1 cellular context compared by ENCODE assay signal in the genomic region with DNA sequence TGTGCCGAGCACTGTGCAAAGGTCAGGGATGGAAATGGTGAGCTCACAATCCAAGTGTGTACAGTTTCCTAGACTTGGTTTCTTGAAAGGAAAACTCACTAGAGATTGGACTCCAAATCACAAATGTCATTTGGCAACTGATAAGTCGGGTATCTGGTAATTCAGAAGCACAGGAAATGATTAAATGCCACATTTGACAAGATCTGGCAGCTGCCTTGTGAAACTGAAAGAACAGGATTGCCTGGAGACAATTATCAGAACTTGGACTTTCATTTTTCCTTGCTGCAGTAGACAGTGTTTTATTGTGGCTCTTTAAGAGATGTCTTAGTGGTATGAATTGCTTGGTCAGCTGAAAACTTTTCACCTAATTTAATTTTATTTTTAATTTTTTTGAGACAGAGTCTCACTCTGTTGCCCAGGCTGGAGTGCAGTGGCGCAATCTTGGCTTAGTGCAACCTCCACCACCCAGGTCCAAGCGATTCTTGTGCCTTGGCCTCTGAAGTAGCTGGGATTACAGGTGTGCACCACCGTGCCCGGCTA.
TF ChIP-seq lines count a peak whose summit lies in the region.

No MANE protein-coding gene starts in this region.

TF ChIP-seq in HCT116, 20 proteins besides CTCF, POLR2A, EP300 and RAD21:
- TF ChIP-seq, protein P1, sequence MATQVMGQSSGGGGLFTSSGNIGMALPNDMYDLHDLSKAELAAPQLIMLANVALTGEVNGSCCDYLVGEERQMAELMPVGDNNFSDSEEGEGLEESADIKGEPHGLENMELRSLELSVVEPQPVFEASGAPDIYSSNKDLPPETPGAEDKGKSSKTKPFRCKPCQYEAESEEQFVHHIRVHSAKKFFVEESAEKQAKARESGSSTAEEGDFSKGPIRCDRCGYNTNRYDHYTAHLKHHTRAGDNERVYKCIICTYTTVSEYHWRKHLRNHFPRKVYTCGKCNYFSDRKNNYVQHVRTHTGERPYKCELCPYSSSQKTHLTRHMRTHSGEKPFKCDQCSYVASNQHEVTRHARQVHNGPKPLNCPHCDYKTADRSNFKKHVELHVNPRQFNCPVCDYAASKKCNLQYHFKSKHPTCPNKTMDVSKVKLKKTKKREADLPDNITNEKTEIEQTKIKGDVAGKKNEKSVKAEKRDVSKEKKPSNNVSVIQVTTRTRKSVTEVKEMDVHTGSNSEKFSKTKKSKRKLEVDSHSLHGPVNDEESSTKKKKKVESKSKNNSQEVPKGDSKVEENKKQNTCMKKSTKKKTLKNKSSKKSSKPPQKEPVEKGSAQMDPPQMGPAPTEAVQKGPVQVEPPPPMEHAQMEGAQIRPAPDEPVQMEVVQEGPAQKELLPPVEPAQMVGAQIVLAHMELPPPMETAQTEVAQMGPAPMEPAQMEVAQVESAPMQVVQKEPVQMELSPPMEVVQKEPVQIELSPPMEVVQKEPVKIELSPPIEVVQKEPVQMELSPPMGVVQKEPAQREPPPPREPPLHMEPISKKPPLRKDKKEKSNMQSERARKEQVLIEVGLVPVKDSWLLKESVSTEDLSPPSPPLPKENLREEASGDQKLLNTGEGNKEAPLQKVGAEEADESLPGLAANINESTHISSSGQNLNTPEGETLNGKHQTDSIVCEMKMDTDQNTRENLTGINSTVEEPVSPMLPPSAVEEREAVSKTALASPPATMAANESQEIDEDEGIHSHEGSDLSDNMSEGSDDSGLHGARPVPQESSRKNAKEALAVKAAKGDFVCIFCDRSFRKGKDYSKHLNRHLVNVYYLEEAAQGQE (IDR thresholded peaks at IDR 0.05; ENCODE audit: low read depth) = no peak
- TF ChIP-seq ZFX (IDR thresholded peaks at IDR 0.05) (no peak), EZH2phosphoT487 (IDR thresholded peaks at IDR 0.05; ENCODE audit: borderline replicate concordance) (no peak), JUND (IDR thresholded peaks at IDR 0.05) (no peak), ZBTB33 (IDR thresholded peaks at IDR 0.05; ENCODE audit: extremely low read depth, insufficient replicate concordance, low read length) (no peak), POLR2AphosphoS5 (IDR thresholded peaks at IDR 0.05; ENCODE audit: low read depth, low read length) (no peak), SP1 (IDR thresholded peaks at IDR 0.05; ENCODE audit: low read depth) (no peak), SIN3A (IDR thresholded peaks at IDR 0.05; ENCODE audit: low read depth) (no peak), SRF (IDR thresholded peaks at IDR 0.05; ENCODE audit: low read depth) (no peak)
- TF ChIP-seq, protein P2, sequence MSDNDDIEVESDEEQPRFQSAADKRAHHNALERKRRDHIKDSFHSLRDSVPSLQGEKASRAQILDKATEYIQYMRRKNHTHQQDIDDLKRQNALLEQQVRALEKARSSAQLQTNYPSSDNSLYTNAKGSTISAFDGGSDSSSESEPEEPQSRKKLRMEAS (IDR thresholded peaks at IDR 0.05) = no peak
